14 cellular contexts compared by ENCODE assay signal in genomic region chr12:104929926-104930325, GRCh38. TPM values are rescaled to one million over a fixed set of nuclear protein-coding genes. Genes with fewer than 3 reads are reported as not detected.
DNase-seq lines count a peak whose midpoint lies in the region; ATAC-seq and TF ChIP-seq lines count a peak whose summit lies in the region.
"Had no signal": no experiment of that assay in that cellular context is flagged by ENCODE, and none has a peak within 500 bp of the region (broad histone marks: within the 10 kb centered on the region; RNA-seq: fewer than 3 reads in every experiment).

No MANE protein-coding gene starts in this region.

- DNase-seq in amniotic epithelial cell (ENCODE audit: low read depth): peak; percentile 13
- no peak for DNase-seq in stimulated activated CD4-positive, alpha-beta T cell treated with anti-CD3 and anti-CD28 coated beads, Interleukin-1b, Interleukin-23, amount 100 ng/mL, for 48 hours
- no peak for DNase-seq in colonic mucosa
- DNase-seq: activated CD8-positive, alpha-beta memory T cell treated with anti-CD3 and anti-CD28 coated beads for 24 hours; adrenal gland; islet precursor cell; NCI-H187 treated with DMSO at 0.1 percent for 48 hours; NCI-H82 had no signal

- TF ChIP-seq CTCF in colonic mucosa (IDR thresholded peaks at IDR 0.05): no peak

- intact Hi-C loops in colonic mucosa (cut with DNase I): no loop called here

- H3K27me3 ChIP-seq in ACC112 (ENCODE audit: insufficient read depth, low read length) (no peaks in the 10 kb centered on the region), colonic mucosa (no peaks in the 10 kb centered on the region)
- H3K27me3 ChIP-seq: adrenal gland had no signal

- H3K36me3 ChIP-seq in ACC112 (ENCODE audit: insufficient read depth, low read length): no peaks in the 10 kb centered on the region
- no peaks in the 10 kb centered on the region for H3K36me3 ChIP-seq in colonic mucosa
- H3K36me3 ChIP-seq: adrenal gland had no signal

- H3K9me3 ChIP-seq in colonic mucosa: no peaks in the 10 kb centered on the region
- H3K9me3 ChIP-seq: adrenal gland had no signal

- no peaks in the 10 kb centered on the region for H3K79me2 ChIP-seq in ACC112 (ENCODE audit: control insufficient read depth, insufficient read depth, low read length, unreplicated experiment)

- H3K27ac ChIP-seq in ACC112 (ENCODE audit: low read depth, low read length) (peak overlapping the region; percentile 70), colonic mucosa (no peak overlapping the region)
- H3K27ac ChIP-seq: adrenal gland had no signal

- no peak overlapping the region for H2AFZ ChIP-seq in ACC112 (ENCODE audit: low read length, unreplicated experiment)
- H2AFZ ChIP-seq: GM23338 had no signal

- H3K9ac ChIP-seq in colonic mucosa (ENCODE audit: low read depth in 2 of 2, low read length in 2 of 2): no peak overlapping the region

- H3K4me3 ChIP-seq in ACC112 (ENCODE audit: low read depth, low read length) (no peak overlapping the region), colonic mucosa (no peak overlapping the region)
- H3K4me3 ChIP-seq: adrenal gland, GM23338 had no signal

- ATAC-seq in GM18517 (IDR thresholded peaks at IDR 0.05; ENCODE audit: unreplicated experiment) (peak; percentile 4), HG03565 (IDR thresholded peaks at IDR 0.05; ENCODE audit: unreplicated experiment) (peak; percentile 7), HG03469 (IDR thresholded peaks at IDR 0.05; ENCODE audit: unreplicated experiment) (no peak), HG03432 (IDR thresholded peaks at IDR 0.05; ENCODE audit: unreplicated experiment) (no peak)
- ATAC-seq: GM23338 had no signal

- H3K4me1 ChIP-seq in ACC112 (ENCODE audit: control insufficient read depth, insufficient read depth, low read length, unreplicated experiment) (peaks cover 21% of the 10 kb centered on the region), colonic mucosa (no peaks in the 10 kb centered on the region)
- H3K4me1 ChIP-seq: adrenal gland had no signal

RNA-seq across cellular contexts. Expression of gene SLC41A2, which starts 28.2 kb away (rescaled TPM):
- total RNA-seq in colonic mucosa: 10 to 100 TPM; 43.7 to 90.9 TPM

RNA-seq across cellular contexts. Expression of gene NOPCHAP1, which starts 56.2 kb away (rescaled TPM):
- 10 to 100 TPM in 1 of 2 donors, 1 to 10 TPM in 1; 8.7 to 15.3 TPM for total RNA-seq in colonic mucosa

Comparison
In these comparisons a context has a peak if more than half of its experiments do, and no peak if none do; other contexts are left out.
1. ATAC-seq: peak in GM18517 (single experiment) and HG03565 (single experiment); none in HG03469 (single experiment) and HG03432 (single experiment).